22 cellular contexts compared by ENCODE assay signal in genomic region chr6:35916056-35916455, GRCh38. TPM values are rescaled to one million over a fixed set of nuclear protein-coding genes. Genes with fewer than 3 reads are reported as not detected.
A peak's percentile ranks its signal among the peaks of the same experiment; 100 is the strongest.
DNase-seq lines count a peak whose midpoint lies in the region; ATAC-seq, FAIRE-seq and TF ChIP-seq lines count a peak whose summit lies in the region.
"Had no signal": no experiment of that assay in that cellular context is flagged by ENCODE, and none has a peak within 500 bp of the region (broad histone marks: within the 10 kb centered on the region; RNA-seq: fewer than 3 reads in every experiment).

No MANE protein-coding gene starts in this region.

- H3K27ac ChIP-seq in A549, result no peak overlapping the region
- H3K27ac ChIP-seq in HEK293 (ENCODE audit: extremely low read depth, low read depth, low read length), result no peak overlapping the region
- H3K27ac ChIP-seq in SU-DHL-6 (ENCODE audit: low read depth, low read length), result no peak overlapping the region
- no peak overlapping the region for H3K27ac ChIP-seq in esophagus muscularis mucosa (replicated peaks in 1 of 4)
- H3K27ac ChIP-seq: 22Rv1; BLaER1 treated with 17β-estradiol and CSF1 and Interleukin-3, amounts not matched to agents 10 nM and 100 nM; C4-2B had no signal

- peaks cover 15% of the 10 kb centered on the region for H4K20me1 ChIP-seq in SU-DHL-6 (ENCODE audit: low read depth, low read length)

- intact Hi-C loops in esophagus muscularis mucosa (cut with DNase I), result no loop called here

- H3K36me3 ChIP-seq in HEK293 (ENCODE audit: control insufficient read depth in 2 of 2, insufficient read depth in 1 of 2, low read length in 2 of 2), result peaks cover 57 to 67% of the 10 kb centered on the region in 2 experiments
- H3K36me3 ChIP-seq in SU-DHL-6 (ENCODE audit: low read length), result peaks cover 56% of the 10 kb centered on the region
- peaks cover 0 to 31% (median 3%) of the 10 kb centered on the region in 4 donors for H3K36me3 ChIP-seq in esophagus muscularis mucosa
- peaks cover 68% of the 10 kb centered on the region for H3K36me3 ChIP-seq in BE2C

- FAIRE-seq in A549 (lab: Jason Lieb, UNC), result no peak
- no peak for FAIRE-seq in GM12891 (lab: Jason Lieb, UNC)
- FAIRE-seq: D721Med, GM12878, GM19239 had no signal

- DNase-seq in A549 (ENCODE audit: low read depth in 1 of 2, low spot score in 1 of 2) (no peak), esophagus muscularis mucosa (ENCODE audit: extremely low spot score) (peak; percentile 53), T-helper 17 cell (no peak), BE2C (no peak), mesothelial cell of epicardium (ENCODE audit: low spot score in 2 of 2, unreplicated experiment in 2 of 2) (no peak), GM12891 (ENCODE audit: insufficient read length, low spot score) (no peak)
- DNase-seq: ACHN; Caco-2; Calu3; CD4-positive, alpha-beta T cell; CD8-positive, alpha-beta T cell; DMS79 treated with DMSO at 0.1 percent for 48 hours; EL; GDM1 had no signal

- CTCF ChIA-PET in A549 (lab: Yijun Ruan, JAX), result interaction anchor here (0.6 to 1.1 kb wide), 2 partner anchors 12 to 179 kb away, joined by 3 read pairs; no protein-coding TSS in a partner anchor
- CTCF ChIA-PET in HEK293 (lab: Yijun Ruan, JAX), result interaction anchor here (0.6 to 1.3 kb wide), 4 partner anchors 24 to 180 kb away, joined by 3 to 5 read pairs (median 4); no protein-coding TSS in a partner anchor

- H3K4me3 Mint-ChIP-seq in T-helper 17 cell (no peak overlapping the region), mesothelial cell of epicardium (no peak overlapping the region)
- H3K4me3 Mint-ChIP-seq: CD4-positive, alpha-beta T cell; CD8-positive, alpha-beta T cell had no signal

- peaks cover 28% of the 10 kb centered on the region for H3K4me1 Mint-ChIP-seq in T-helper 17 cell
- peaks cover 27% of the 10 kb centered on the region for H3K4me1 Mint-ChIP-seq in mesothelial cell of epicardium

- POLR2A ChIA-PET in A549 (lab: Yijun Ruan, JAX), result no interaction called here
- POLR2A ChIA-PET in HEK293 (lab: Yijun Ruan, JAX), result interaction anchor here (0.8 kb wide), 1 partner anchor 112 kb away, joined by 3 read pairs; the partner anchor contains the start of gene MAPK14

- H3K27ac Mint-ChIP-seq in T-helper 17 cell (no peak overlapping the region), mesothelial cell of epicardium (no peak overlapping the region)
- H3K27ac Mint-ChIP-seq: CD8-positive, alpha-beta T cell had no signal

- H3K9me3 ChIP-seq in A549, result peaks cover 1% of the 10 kb centered on the region; the same call in 2 of the 3 replicates
- no peaks in the 10 kb centered on the region for H3K9me3 ChIP-seq in HEK293 (ENCODE audit: control insufficient read depth, insufficient read depth, low read depth, low read length)
- H3K9me3 ChIP-seq in SU-DHL-6 (ENCODE audit: insufficient read depth, low read length), result peaks cover 2% of the 10 kb centered on the region; the same call in 1 of the 2 replicates
- H3K9me3 ChIP-seq in esophagus muscularis mucosa, result no peaks in the 10 kb centered on the region
- H3K9me3 ChIP-seq in T-helper 17 cell (ENCODE audit: control insufficient read depth, low read length, poor library complexity, severe bottlenecking), result no peaks in the 10 kb centered on the region
- 0 out of 2 replicates have a peak, but pooled peaks cover 2% of the 10 kb centered on the region for H3K9me3 ChIP-seq in BE2C

- TF ChIP-seq EP300 in A549 (IDR thresholded peaks at IDR 0.05) (no peak), esophagus muscularis mucosa (IDR thresholded peaks at IDR 0.05) (no peak)

- H3K4me3 ChIP-seq in A549 (no peak overlapping the region), HEK293 (ENCODE audit: low read depth, low read length) (no peak overlapping the region), SU-DHL-6 (ENCODE audit: insufficient read depth, low read length, poor library complexity, severe bottlenecking) (no peak overlapping the region), esophagus muscularis mucosa (no peak overlapping the region), BE2C (ENCODE audit: low read depth, low read length) (no peak overlapping the region)
- H3K4me3 ChIP-seq: BLaER1 treated with 17β-estradiol and CSF1 and Interleukin-3, amounts not matched to agents 10 nM and 100 nM; GM12878 had no signal

- no peaks in the 10 kb centered on the region for H3K9me2 ChIP-seq in SU-DHL-6 (replicated peaks; ENCODE audit: insufficient read depth, low read length)

- TF ChIP-seq RAD21 in A549 (conservative IDR thresholded peaks at IDR 0.05 in 1 of 2, IDR thresholded peaks at IDR 0.05 in 1 of 2), result no peak

- 0 out of 2 replicates have a peak, but pooled peaks cover 4% of the 10 kb centered on the region for H3F3A ChIP-seq in SU-DHL-6 (ENCODE audit: insufficient read depth)

- TF ChIP-seq CTCF in A549 (IDR thresholded peaks at IDR 0.05) (no peak), HEK293 (tag by site-specific recombination; IDR thresholded peaks at IDR 0.05) (no peak), SU-DHL-6 (IDR thresholded peaks at IDR 0.05; ENCODE audit: insufficient read depth, low read length, poor library complexity, severe bottlenecking) (no peak), esophagus muscularis mucosa (IDR thresholded peaks at IDR 0.05) (no peak), BE2C (IDR thresholded peaks at IDR 0.05; ENCODE audit: low read depth, low read length) (no peak), mesothelial cell of epicardium (IDR thresholded peaks at IDR 0.05; ENCODE audit: unreplicated experiment) (no peak)

- H3K36me3 Mint-ChIP-seq in T-helper 17 cell (ENCODE audit: low read depth) (peaks cover 2% of the 10 kb centered on the region), mesothelial cell of epicardium (peaks cover 26% of the 10 kb centered on the region)

- peaks cover 4% of the 10 kb centered on the region for H3K9me3 Mint-ChIP-seq in mesothelial cell of epicardium
- H3K9me3 Mint-ChIP-seq: CD4-positive, alpha-beta T cell had no signal

- peaks cover 92% of the 10 kb centered on the region for H3K79me2 ChIP-seq in SU-DHL-6 (ENCODE audit: insufficient read depth, low read length)

- ATAC-seq in A549, result no peak
- ATAC-seq in T-helper 17 cell, result no peak
- ATAC-seq: CD8-positive, alpha-beta T cell; GM12878 had no signal

- H3K27me3 ChIP-seq in SU-DHL-6 (ENCODE audit: low read length) (no peaks in the 10 kb centered on the region), esophagus muscularis mucosa (no peaks in the 10 kb centered on the region), BE2C (no peaks in the 10 kb centered on the region)
- H3K27me3 ChIP-seq: BLaER1 treated with 17β-estradiol and CSF1 and Interleukin-3, amounts not matched to agents 10 nM and 100 nM had no signal

- WGBS in A549 (ENCODE audit: missing lambda C conversion rate), result 96% methylated on average over 3 of the region's 3 CpGs
- 98% methylated on average over 3 of the region's 3 CpGs for WGBS in esophagus muscularis mucosa

- no peak overlapping the region for H3K4me2 ChIP-seq in A549
- peak overlapping the region; percentile 81 for H3K4me2 ChIP-seq in SU-DHL-6 (ENCODE audit: low read depth, low read length, poor library complexity, severe bottlenecking)

- TF ChIP-seq POLR2A in A549 (IDR thresholded peaks at IDR 0.05; ENCODE audit: low read length) (no peak), esophagus muscularis mucosa (IDR thresholded peaks at IDR 0.05; ENCODE audit: low read depth) (no peak), GM12891 (IDR thresholded peaks at IDR 0.05; ENCODE audit: low read depth, low read length) (no peak)

- H3K4me1 ChIP-seq in A549, result peaks cover 17% of the 10 kb centered on the region; the same call in 2 of the 3 replicates
- H3K4me1 ChIP-seq in HEK293 (ENCODE audit: control insufficient read depth, insufficient read depth, low read length), result peaks cover 11% of the 10 kb centered on the region
- H3K4me1 ChIP-seq in esophagus muscularis mucosa, result peaks cover 5 to 33% (median 26%) of the 10 kb centered on the region in 4 donors
- H3K4me1 ChIP-seq in BE2C, result no peaks in the 10 kb centered on the region

- H3K9ac ChIP-seq in SU-DHL-6 (ENCODE audit: low read length), result no peak overlapping the region
- H3K9ac ChIP-seq: BLaER1 treated with 17β-estradiol and CSF1 and Interleukin-3, amounts not matched to agents 10 nM and 100 nM had no signal

- no peak overlapping the region for H2AFZ ChIP-seq in SU-DHL-6 (ENCODE audit: low read depth, low read length, severe bottlenecking)

- H3K27me3 Mint-ChIP-seq in T-helper 17 cell, result no peaks in the 10 kb centered on the region
- H3K27me3 Mint-ChIP-seq in mesothelial cell of epicardium (ENCODE audit: low read depth), result no peaks in the 10 kb centered on the region
- H3K27me3 Mint-ChIP-seq: CD4-positive, alpha-beta T cell had no signal

TF ChIP-seq in A549, 52 proteins besides CTCF, POLR2A, EP300 and RAD21 (continues in another document):
- TF ChIP-seq RARB (CRISPR knock-in tag; IDR thresholded peaks at IDR 0.05) (no peak), TP53 (CRISPR knock-in tag; IDR thresholded peaks at IDR 0.05) (no peak), MAX (IDR thresholded peaks at IDR 0.05) (no peak)

TF ChIP-seq in HEK293, 187 proteins besides CTCF, POLR2A, EP300 and RAD21 (continues in another document):
- TF ChIP-seq ZNF433 (tag by site-specific recombination; IDR thresholded peaks at IDR 0.05; ENCODE audit: low read depth), result 0 out of 2 replicates have a peak, but pooled peaks have one; percentile 35

TF ChIP-seq in GM12891, 5 proteins besides CTCF, POLR2A, EP300 and RAD21:
- TF ChIP-seq PAX5 (IDR thresholded peaks at IDR 0.05; ENCODE audit: insufficient read depth, low read length, severe bottlenecking), result no peak
- TF ChIP-seq POLR2AphosphoS5 (IDR thresholded peaks at IDR 0.05; ENCODE audit: low read depth, low read length), result no peak
- no peak for TF ChIP-seq SPI1 (IDR thresholded peaks at IDR 0.05; ENCODE audit: low read depth, low read length)
TF ChIP-seq in GM12891: peak in this region for 0.

RNA-seq across cellular contexts. Expression of gene SRPK1, which starts 4.8 kb away (rescaled TPM):
- polyA plus RNA-seq in A549 (2011; rRNA removed), result 39.9 and 65.9 TPM in 2 replicates
- polyA plus RNA-seq in A549 (2012; cell fraction: cytosol; rRNA removed), result 12.0 and 14.2 TPM in 2 replicates
- polyA plus RNA-seq in A549 (2012; cell fraction: nucleus; rRNA removed), result 12.1 and 20.0 TPM in 2 replicates
- polyA plus RNA-seq in A549 (2017; fragmentation: RNase III; extraction: RNeasy Plus Mini Kit Qiagen cat#74134 plus additional on column Dnase treatment), result 46.2 to 54.0 TPM (median 46.9 TPM) in 3 replicates
- polyA minus RNA-seq in A549 (2011; rRNA and poly(A)+ RNA removed), result 40.2 and 46.0 TPM in 2 replicates
- 10 to 100 TPM; 25.4 to 36.5 (median 30.4) TPM for total RNA-seq in esophagus muscularis mucosa
- total RNA-seq in T-helper 17 cell, result 10 to 100 TPM; 44.9 to 46.4 TPM
- polyA plus RNA-seq in BE2C (2012; ENCODE audit: insufficient read depth, insufficient read length, low read depth), result 38.8 TPM
- 70.2 to 71.9 TPM (median 71.0 TPM) in 3 replicates for total RNA-seq in mesothelial cell of epicardium
- polyA plus RNA-seq in GM12891 (2012; ENCODE audit: low read depth, missing spikeins), result 27.8 TPM
